ENCODE assay signal across 20 cellular contexts in the genomic region with DNA sequence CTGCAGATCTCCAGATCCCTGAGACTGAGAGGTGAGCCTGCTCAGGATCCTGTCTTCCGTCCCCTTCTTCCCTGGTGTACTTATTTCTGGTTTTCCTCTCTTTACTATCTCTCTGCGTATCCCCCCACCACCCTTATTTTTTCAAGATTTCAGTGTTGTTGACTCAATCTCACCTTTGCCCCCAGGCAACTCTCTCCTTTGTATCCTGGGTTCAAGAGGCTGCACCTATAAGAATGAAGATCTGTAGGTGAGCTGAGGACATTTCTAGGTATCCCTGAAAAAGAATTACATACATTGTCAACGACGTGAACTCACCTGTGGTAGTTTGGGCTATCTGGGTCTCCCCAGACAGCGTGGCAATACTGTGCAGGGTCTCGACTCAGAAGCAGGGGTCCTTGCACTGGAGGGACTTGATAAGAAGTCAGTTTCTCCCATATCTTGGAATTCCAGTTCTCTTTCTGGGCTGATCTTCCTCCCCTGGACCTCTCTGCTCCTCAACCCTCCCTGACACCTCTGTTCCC. TPM values are rescaled to one million over a fixed set of nuclear protein-coding genes. Genes with fewer than 3 reads are reported as not detected.
DNase-seq lines count a peak whose midpoint lies in the region; ATAC-seq, FAIRE-seq and TF ChIP-seq lines count a peak whose summit lies in the region.
"Had no signal": no experiment of that assay in that cellular context is flagged by ENCODE, and none has a peak within 500 bp of the region (broad histone marks: within the 10 kb centered on the region; RNA-seq: fewer than 3 reads in every experiment).

No MANE protein-coding gene starts in this region.

- H3K4me3 Mint-ChIP-seq in CD4-positive, alpha-beta T cell, result no peak overlapping the region
- H3K4me3 Mint-ChIP-seq: CD4-positive, alpha-beta memory T cell had no signal

- H3K36me3 Mint-ChIP-seq in CD4-positive, alpha-beta T cell (ENCODE audit: low read depth), result peaks cover 7% of the 10 kb centered on the region

- H3K4me1 ChIP-seq in HepG2 (ENCODE audit: insufficient read depth, low read length) (peaks cover 40% of the 10 kb centered on the region), right lobe of liver (peaks cover 0 to 7% (median 0%) of the 10 kb centered on the region in 4 donors)
- H3K4me1 ChIP-seq: BE2C had no signal

- BruUV-seq in HepG2 (replicated peaks; lab: Mats Ljungman, UMichigan), result no TSS peak

- H3K4me2 ChIP-seq in HepG2 (ENCODE audit: low read depth, low read length), result peak overlapping the region; percentile 70

- peaks cover 14% of the 10 kb centered on the region for H3K4me1 Mint-ChIP-seq in CD4-positive, alpha-beta T cell (ENCODE audit: low read depth)

- H3K9me3 Mint-ChIP-seq in CD4-positive, alpha-beta T cell, result no peaks in the 10 kb centered on the region
- H3K9me3 Mint-ChIP-seq: CD4-positive, alpha-beta memory T cell had no signal

- TF ChIP-seq EP300 in HepG2 (IDR thresholded peaks at IDR 0.05; ENCODE audit: low read depth in 2 of 2, low read length in 2 of 2) (no peak), HepG2 (CRISPR knock-in tag; IDR thresholded peaks at IDR 0.05; ENCODE audit: borderline replicate concordance) (no peak)

- no peaks in the 10 kb centered on the region for H3K27me3 Mint-ChIP-seq in CD4-positive, alpha-beta T cell
- H3K27me3 Mint-ChIP-seq: CD4-positive, alpha-beta memory T cell had no signal

- POLR2A ChIA-PET in HepG2 (lab: Yijun Ruan, JAX), result interaction anchor here (1.4 to 4.5 kb wide), 2 partner anchors 9 to 122 kb away, joined by 3 to 52 read pairs; a partner anchor contains a TSS
- POLR2A ChIA-PET in CD4-positive, alpha-beta T cell (lab: Charles Lee), result no interaction called here

- TF ChIP-seq CTCF in HepG2 (CRISPR knock-in tag; IDR thresholded peaks at IDR 0.05) (no peak), right lobe of liver (IDR thresholded peaks at IDR 0.05) (no peak)
- no peak for TF ChIP-seq CTCF in CD4-positive, alpha-beta T cell (IDR thresholded peaks at IDR 0.05)

- CTCF ChIA-PET in HepG2 (lab: Yijun Ruan, JAX; ENCODE audit: low intra/inter-chr PET ratio, low total read pairs), result no interaction called here
- CTCF ChIA-PET in CD4-positive, alpha-beta T cell (lab: Charles Lee), result interaction anchor here (0.6 to 1.5 kb wide), 3 partner anchors 16 to 195 kb away, joined by 3 to 4 read pairs (median 4); no protein-coding TSS in a partner anchor

- H3K27me3 ChIP-seq in HepG2 (ENCODE audit: control insufficient read depth in 1 of 2, insufficient read depth in 2 of 2, low read length in 2 of 2), result peaks cover 8 to 45% of the 10 kb centered on the region in 2 experiments
- H3K27me3 ChIP-seq in right lobe of liver, result no peaks in the 10 kb centered on the region
- no peaks in the 10 kb centered on the region for H3K27me3 ChIP-seq in CD4-positive, alpha-beta T cell (ENCODE audit: control insufficient read depth, insufficient read depth, low read length)

- peak overlapping the region; percentile 19; the same call in 1 of the 2 replicates for H3K9ac ChIP-seq in HepG2 (ENCODE audit: insufficient read depth, low read depth, low read length)

- H3K9me3 ChIP-seq in HepG2 (ENCODE audit: low read length), result no peaks in the 10 kb centered on the region
- no peaks in the 10 kb centered on the region for H3K9me3 ChIP-seq in right lobe of liver
- no peaks in the 10 kb centered on the region for H3K9me3 ChIP-seq in CD4-positive, alpha-beta T cell (ENCODE audit: control insufficient read depth, low read length)
- H3K9me3 ChIP-seq: BE2C had no signal

- in situ Hi-C loops in HepG2 (cut with HindIII; ENCODE audit: extremely low pct_ligation_motif_present, low pct_unique_long_range_greater_than_20kb), result no loop called here

- H3K4me3 ChIP-seq in HepG2 (replicated peaks in 1 of 3; ENCODE audit: insufficient read depth in 1 of 3, low read depth in 2 of 3, low read length in 3 of 3) (peak overlapping the region in 1 of 3 experiments; percentile 44; a peak in 3 of 6 replicates), right lobe of liver (no peak overlapping the region)

- intact Hi-C loops in HepG2 (cut with micrococcal nuclease; ENCODE audit: unreplicated experiment) (no loop called here), right lobe of liver (cut with DNase I) (no loop called here)
- intact Hi-C loops in CD4-positive, alpha-beta T cell (cut with DNase I, micrococcal nuclease), result no loop called here

- H3K36me3 ChIP-seq in HepG2 (replicated peaks in 1 of 2; ENCODE audit: control insufficient read depth in 1 of 2, insufficient read depth in 2 of 2, low read length in 2 of 2) (peaks cover 0 to 2% of the 10 kb centered on the region in 2 experiments; a peak in 3 of 5 replicates), right lobe of liver (no peaks in the 10 kb centered on the region)
- H3K36me3 ChIP-seq: BE2C had no signal

- no peak overlapping the region for H3K27ac Mint-ChIP-seq in CD4-positive, alpha-beta T cell

- DNase-seq in HepG2 (ENCODE audit: low spot score), result no peak
- no peak for DNase-seq in right lobe of liver
- peak; percentile 30 for DNase-seq in left lobe of liver (ENCODE audit: low spot score)
- no peak for DNase-seq in substantia nigra (lab: John Stamatoyannopoulos, UW)
- DNase-seq in CD4-positive, alpha-beta T cell, result no peak
- DNase-seq: BE2C; Calu3; CD4-positive, alpha-beta memory T cell; DMS79; HCEC 1CT; KG1; NCI-H146; NCI-H2081; NCI-H748 treated with DMSO at 0.1 percent for 48 hours; RPMI8226; SIG-M5 had no signal

- WGBS in HepG2 (ENCODE audit: low lambda C conversion rate), result 20% methylated on average over 6 of the region's 6 CpGs
- 68% methylated on average over 2 of the region's 6 CpGs for WGBS in right lobe of liver (ENCODE audit: insufficient coverage, low coverage, low lambda C conversion rate, missing lambda C conversion rate)

- no peak overlapping the region for H3K27ac ChIP-seq in HepG2 (ENCODE audit: extremely low read length, insufficient read depth, low read length)
- no peak overlapping the region for H3K27ac ChIP-seq in right lobe of liver
- H3K27ac ChIP-seq in substantia nigra (ENCODE audit: low read depth, low read length, poor library complexity, severe bottlenecking), result peak overlapping the region; percentile 23
- H3K27ac ChIP-seq in CD4-positive, alpha-beta T cell (ENCODE audit: low read depth, low read length), result no peak overlapping the region
- H3K27ac ChIP-seq: 22Rv1 had no signal

- TF ChIP-seq POLR2A in HepG2 (IDR thresholded peaks at IDR 0.05; ENCODE audit: insufficient read depth in 1 of 2, low read depth in 2 of 2, low read length in 2 of 2) (no peak), right lobe of liver (IDR thresholded peaks at IDR 0.05) (no peak)

- no peaks in the 10 kb centered on the region for H3K79me2 ChIP-seq in HepG2 (ENCODE audit: insufficient read depth, low read length)

- no peaks in the 10 kb centered on the region for H4K20me1 ChIP-seq in HepG2 (ENCODE audit: insufficient read depth, low read length)

- H2AFZ ChIP-seq in HepG2 (ENCODE audit: low read length), result peak overlapping the region; percentile 39

- TF ChIP-seq RAD21 in HepG2 (CRISPR knock-in tag; IDR thresholded peaks at IDR 0.05), result no peak

- no peak for FAIRE-seq in HepG2 (lab: Jason Lieb, UNC)

- ATAC-seq in HepG2 (peak; percentile 2), right lobe of liver (no peak), left lobe of liver (no peak), GM19397 (IDR thresholded peaks at IDR 0.05; ENCODE audit: unreplicated experiment) (no peak)
- ATAC-seq in CD4-positive, alpha-beta T cell (ENCODE audit: poor library complexity), result no peak

RNA-seq across cellular contexts. Expression of a gene that starts 0.7 kb away (rescaled TPM):
- total RNA-seq in HepG2 (2016; rRNA removed; fragmentation: Illumina TruSeq; extraction: Trizol) (not detected in 2 replicates), right lobe of liver (not detected), left lobe of liver (not detected)
- total RNA-seq in HepG2 (2016; cell fraction: cytosol; rRNA removed; fragmentation: Illumina TruSeq; extraction: Trizol; ENCODE audit: low read depth), result not detected in 2 replicates
- not detected in 2 replicates for total RNA-seq in HepG2 (2016; cell fraction: insoluble cytoplasmic fraction; rRNA removed; fragmentation: Illumina TruSeq; extraction: Trizol)
- not detected in 2 replicates for total RNA-seq in HepG2 (2016; cell fraction: membrane; rRNA removed; fragmentation: Illumina TruSeq; extraction: Trizol)
- not detected in 2 replicates for total RNA-seq in HepG2 (2016; cell fraction: nucleus; rRNA removed; fragmentation: Illumina TruSeq; extraction: Trizol)
- 0.07 and 0.14 TPM in 2 replicates for polyA plus RNA-seq in HepG2 (2011; rRNA removed)
- 0.05 and 0.14 TPM in 2 replicates for polyA plus RNA-seq in HepG2 (2011; cell fraction: cytosol; rRNA removed)
- 0.18 and 0.59 TPM in 2 replicates for polyA plus RNA-seq in HepG2 (2011; cell fraction: nucleus; rRNA removed)
- polyA plus RNA-seq in HepG2 (2012), result 0.05 and 0.12 TPM in 2 replicates
- polyA plus RNA-seq in HepG2 (2016; cell fraction: cytosol; fragmentation: Illumina TruSeq; extraction: Trizol; ENCODE audit: low read depth), result not detected in 2 replicates
- polyA plus RNA-seq in HepG2 (2016; cell fraction: insoluble cytoplasmic fraction; fragmentation: Illumina TruSeq; extraction: Trizol; ENCODE audit: low read depth), result not detected in 2 replicates
- polyA plus RNA-seq in HepG2 (2016; cell fraction: membrane; fragmentation: Illumina TruSeq; extraction: Trizol; ENCODE audit: low read depth), result not detected in 2 replicates
- polyA plus RNA-seq in HepG2 (2016; cell fraction: nucleus; fragmentation: Illumina TruSeq; extraction: Trizol; ENCODE audit: insufficient read depth, low read depth), result not detected in 2 replicates
- polyA minus RNA-seq in HepG2 (2011; rRNA and poly(A)+ RNA removed; ENCODE audit: low replicate concordance), result 0.12 TPM in 1 of 2 replicates, not detected in the other
- polyA minus RNA-seq in HepG2 (2011; cell fraction: cytosol; rRNA and poly(A)+ RNA removed), result not detected in 2 replicates
- not detected in 2 replicates for polyA minus RNA-seq in HepG2 (2011; cell fraction: nucleus; rRNA and poly(A)+ RNA removed)
- not detected for total RNA-seq in CD4-positive, alpha-beta T cell
- total RNA-seq: Calu3; CD4-positive, alpha-beta memory T cell; G401; NCI-H460 had no signal
- polyA plus RNA-seq: CD4-positive, alpha-beta memory T cell had no signal

RNA-seq across cellular contexts. Expression of a gene that starts 8.8 kb away (rescaled TPM):
- total RNA-seq in HepG2 (2016; rRNA removed; fragmentation: Illumina TruSeq; extraction: Trizol) (206 and 299 TPM in 2 replicates), right lobe of liver (10 to 100 TPM; 10.7 to 22.6 (median 14.1) TPM), left lobe of liver (14.4 TPM)
- total RNA-seq in HepG2 (2016; cell fraction: cytosol; rRNA removed; fragmentation: Illumina TruSeq; extraction: Trizol; ENCODE audit: low read depth), result 51.0 and 54.6 TPM in 2 replicates
- 204 and 326 TPM in 2 replicates for total RNA-seq in HepG2 (2016; cell fraction: insoluble cytoplasmic fraction; rRNA removed; fragmentation: Illumina TruSeq; extraction: Trizol)
- total RNA-seq in HepG2 (2016; cell fraction: membrane; rRNA removed; fragmentation: Illumina TruSeq; extraction: Trizol), result 66.2 and 72.9 TPM in 2 replicates
- total RNA-seq in HepG2 (2016; cell fraction: nucleus; rRNA removed; fragmentation: Illumina TruSeq; extraction: Trizol), result 67.0 and 72.0 TPM in 2 replicates
- 104 and 117 TPM in 2 replicates for polyA plus RNA-seq in HepG2 (2011; rRNA removed)
- polyA plus RNA-seq in HepG2 (2011; cell fraction: cytosol; rRNA removed), result 125 and 157 TPM in 2 replicates
- polyA plus RNA-seq in HepG2 (2011; cell fraction: nucleus; rRNA removed), result 52.9 and 72.4 TPM in 2 replicates
- 79.1 and 104 TPM in 2 replicates for polyA plus RNA-seq in HepG2 (2012)
- polyA plus RNA-seq in HepG2 (2016; cell fraction: cytosol; fragmentation: Illumina TruSeq; extraction: Trizol; ENCODE audit: low read depth), result 39.1 and 40.5 TPM in 2 replicates
- polyA plus RNA-seq in HepG2 (2016; cell fraction: insoluble cytoplasmic fraction; fragmentation: Illumina TruSeq; extraction: Trizol; ENCODE audit: low read depth), result 290 and 316 TPM in 2 replicates
- polyA plus RNA-seq in HepG2 (2016; cell fraction: membrane; fragmentation: Illumina TruSeq; extraction: Trizol; ENCODE audit: low read depth), result 46.1 and 51.5 TPM in 2 replicates
- 112 and 120 TPM in 2 replicates for polyA plus RNA-seq in HepG2 (2016; cell fraction: nucleus; fragmentation: Illumina TruSeq; extraction: Trizol; ENCODE audit: insufficient read depth, low read depth)
- 101 and 161 TPM in 2 replicates for polyA minus RNA-seq in HepG2 (2011; rRNA and poly(A)+ RNA removed; ENCODE audit: low replicate concordance)
- 54.7 and 61.1 TPM in 2 replicates for polyA minus RNA-seq in HepG2 (2011; cell fraction: cytosol; rRNA and poly(A)+ RNA removed)
- 24.1 and 38.5 TPM in 2 replicates for polyA minus RNA-seq in HepG2 (2011; cell fraction: nucleus; rRNA and poly(A)+ RNA removed)
- total RNA-seq in CD4-positive, alpha-beta T cell, result 1 to 10 TPM; 3.1 to 3.9 TPM

RNA-seq across cellular contexts. Expression of a gene that starts 9.2 kb away (rescaled TPM):
- total RNA-seq in HepG2 (2016; rRNA removed; fragmentation: Illumina TruSeq; extraction: Trizol), result 102 and 165 TPM in 2 replicates
- total RNA-seq in HepG2 (2016; cell fraction: cytosol; rRNA removed; fragmentation: Illumina TruSeq; extraction: Trizol; ENCODE audit: low read depth), result 71.3 and 71.5 TPM in 2 replicates
- total RNA-seq in HepG2 (2016; cell fraction: insoluble cytoplasmic fraction; rRNA removed; fragmentation: Illumina TruSeq; extraction: Trizol), result 79.7 and 163 TPM in 2 replicates
- total RNA-seq in HepG2 (2016; cell fraction: membrane; rRNA removed; fragmentation: Illumina TruSeq; extraction: Trizol), result 59.8 and 62.7 TPM in 2 replicates
- total RNA-seq in HepG2 (2016; cell fraction: nucleus; rRNA removed; fragmentation: Illumina TruSeq; extraction: Trizol), result 344 and 371 TPM in 2 replicates
- polyA plus RNA-seq in HepG2 (2011; rRNA removed), result 183 and 222 TPM in 2 replicates
- 64.2 and 64.8 TPM in 2 replicates for polyA plus RNA-seq in HepG2 (2011; cell fraction: cytosol; rRNA removed)
- polyA plus RNA-seq in HepG2 (2011; cell fraction: nucleus; rRNA removed), result 997 and 1,030 TPM in 2 replicates
- 155 and 156 TPM in 2 replicates for polyA plus RNA-seq in HepG2 (2012)
- 17.6 and 21.0 TPM in 2 replicates for polyA plus RNA-seq in HepG2 (2016; cell fraction: cytosol; fragmentation: Illumina TruSeq; extraction: Trizol; ENCODE audit: low read depth)
- 105 and 132 TPM in 2 replicates for polyA plus RNA-seq in HepG2 (2016; cell fraction: insoluble cytoplasmic fraction; fragmentation: Illumina TruSeq; extraction: Trizol; ENCODE audit: low read depth)
- 29.3 and 37.8 TPM in 2 replicates for polyA plus RNA-seq in HepG2 (2016; cell fraction: membrane; fragmentation: Illumina TruSeq; extraction: Trizol; ENCODE audit: low read depth)
- 1,263 and 1,283 TPM in 2 replicates for polyA plus RNA-seq in HepG2 (2016; cell fraction: nucleus; fragmentation: Illumina TruSeq; extraction: Trizol; ENCODE audit: insufficient read depth, low read depth)
- polyA minus RNA-seq in HepG2 (2011; rRNA and poly(A)+ RNA removed; ENCODE audit: low replicate concordance), result 122 and 152 TPM in 2 replicates
- 39.4 and 46.3 TPM in 2 replicates for polyA minus RNA-seq in HepG2 (2011; cell fraction: cytosol; rRNA and poly(A)+ RNA removed)
- polyA minus RNA-seq in HepG2 (2011; cell fraction: nucleus; rRNA and poly(A)+ RNA removed), result 630 and 693 TPM in 2 replicates
- 10 to 100 TPM; 40.5 to 66.1 (median 52.9) TPM for total RNA-seq in right lobe of liver
- 48.2 TPM for total RNA-seq in left lobe of liver
- total RNA-seq in CD4-positive, alpha-beta T cell, result 100 to 1,000 TPM; 282 to 288 TPM

RNA-seq across cellular contexts. Expression of a gene that starts 14.9 kb away (rescaled TPM):
- total RNA-seq in HepG2 (2016; rRNA removed; fragmentation: Illumina TruSeq; extraction: Trizol), result 0.11 TPM in 1 of 2 replicates, not detected in the other
- not detected in 2 replicates for total RNA-seq in HepG2 (2016; cell fraction: cytosol; rRNA removed; fragmentation: Illumina TruSeq; extraction: Trizol; ENCODE audit: low read depth)
- total RNA-seq in HepG2 (2016; cell fraction: insoluble cytoplasmic fraction; rRNA removed; fragmentation: Illumina TruSeq; extraction: Trizol), result 0.12 TPM in 1 of 2 replicates, not detected in the other
- total RNA-seq in HepG2 (2016; cell fraction: membrane; rRNA removed; fragmentation: Illumina TruSeq; extraction: Trizol), result 0.17 TPM in 1 of 2 replicates, not detected in the other
- not detected in 2 replicates for total RNA-seq in HepG2 (2016; cell fraction: nucleus; rRNA removed; fragmentation: Illumina TruSeq; extraction: Trizol)
- polyA plus RNA-seq in HepG2 (2011; rRNA removed), result 0.09 and 0.10 TPM in 2 replicates
- polyA plus RNA-seq in HepG2 (2011; cell fraction: cytosol; rRNA removed), result 0.10 and 0.13 TPM in 2 replicates
- polyA plus RNA-seq in HepG2 (2011; cell fraction: nucleus; rRNA removed), result 0.10 TPM in 1 of 2 replicates, not detected in the other
- polyA plus RNA-seq in HepG2 (2012), result 0.09 TPM in 1 of 2 replicates, not detected in the other
- polyA plus RNA-seq in HepG2 (2016; cell fraction: cytosol; fragmentation: Illumina TruSeq; extraction: Trizol; ENCODE audit: low read depth), result not detected in 2 replicates
- not detected in 2 replicates for polyA plus RNA-seq in HepG2 (2016; cell fraction: insoluble cytoplasmic fraction; fragmentation: Illumina TruSeq; extraction: Trizol; ENCODE audit: low read depth)
- not detected in 2 replicates for polyA plus RNA-seq in HepG2 (2016; cell fraction: membrane; fragmentation: Illumina TruSeq; extraction: Trizol; ENCODE audit: low read depth)
- polyA plus RNA-seq in HepG2 (2016; cell fraction: nucleus; fragmentation: Illumina TruSeq; extraction: Trizol; ENCODE audit: insufficient read depth, low read depth), result not detected in 2 replicates
- 0.08 and 0.14 TPM in 2 replicates for polyA minus RNA-seq in HepG2 (2011; rRNA and poly(A)+ RNA removed; ENCODE audit: low replicate concordance)
- polyA minus RNA-seq in HepG2 (2011; cell fraction: cytosol; rRNA and poly(A)+ RNA removed), result not detected in 2 replicates
- not detected in 2 replicates for polyA minus RNA-seq in HepG2 (2011; cell fraction: nucleus; rRNA and poly(A)+ RNA removed)
- under 1 TPM in 2 of 6 experiments, not detected in 4; 0.13 to 0.18 TPM for total RNA-seq in right lobe of liver
- total RNA-seq in left lobe of liver, result not detected
- total RNA-seq in CD4-positive, alpha-beta T cell, result not detected
- total RNA-seq: Calu3, G401, NCI-H460 had no signal

RNA-seq across cellular contexts. Expression of a gene that starts 46.8 kb away (rescaled TPM):
- 0.41 and 0.69 TPM in 2 replicates for total RNA-seq in HepG2 (2016; rRNA removed; fragmentation: Illumina TruSeq; extraction: Trizol)
- 0.35 and 0.40 TPM in 2 replicates for total RNA-seq in HepG2 (2016; cell fraction: cytosol; rRNA removed; fragmentation: Illumina TruSeq; extraction: Trizol; ENCODE audit: low read depth)
- 0.45 and 0.76 TPM in 2 replicates for total RNA-seq in HepG2 (2016; cell fraction: insoluble cytoplasmic fraction; rRNA removed; fragmentation: Illumina TruSeq; extraction: Trizol)
- 1.1 and 1.2 TPM in 2 replicates for total RNA-seq in HepG2 (2016; cell fraction: membrane; rRNA removed; fragmentation: Illumina TruSeq; extraction: Trizol)
- total RNA-seq in HepG2 (2016; cell fraction: nucleus; rRNA removed; fragmentation: Illumina TruSeq; extraction: Trizol), result 0.56 and 0.59 TPM in 2 replicates
- 0.99 and 1.2 TPM in 2 replicates for polyA plus RNA-seq in HepG2 (2011; rRNA removed)
- polyA plus RNA-seq in HepG2 (2011; cell fraction: cytosol; rRNA removed), result 0.41 and 0.76 TPM in 2 replicates
- 6.5 and 6.6 TPM in 2 replicates for polyA plus RNA-seq in HepG2 (2011; cell fraction: nucleus; rRNA removed)
- 0.50 and 0.55 TPM in 2 replicates for polyA plus RNA-seq in HepG2 (2012)
- 0.59 and 0.70 TPM in 2 replicates for polyA plus RNA-seq in HepG2 (2016; cell fraction: cytosol; fragmentation: Illumina TruSeq; extraction: Trizol; ENCODE audit: low read depth)
- polyA plus RNA-seq in HepG2 (2016; cell fraction: insoluble cytoplasmic fraction; fragmentation: Illumina TruSeq; extraction: Trizol; ENCODE audit: low read depth), result 0.41 and 0.73 TPM in 2 replicates
- 1.0 and 1.2 TPM in 2 replicates for polyA plus RNA-seq in HepG2 (2016; cell fraction: membrane; fragmentation: Illumina TruSeq; extraction: Trizol; ENCODE audit: low read depth)
- polyA plus RNA-seq in HepG2 (2016; cell fraction: nucleus; fragmentation: Illumina TruSeq; extraction: Trizol; ENCODE audit: insufficient read depth, low read depth), result 2.5 and 2.8 TPM in 2 replicates
- 1.1 and 16.3 TPM in 2 replicates for polyA minus RNA-seq in HepG2 (2011; rRNA and poly(A)+ RNA removed; ENCODE audit: low replicate concordance)
- 0.40 and 0.44 TPM in 2 replicates for polyA minus RNA-seq in HepG2 (2011; cell fraction: cytosol; rRNA and poly(A)+ RNA removed)
- polyA minus RNA-seq in HepG2 (2011; cell fraction: nucleus; rRNA and poly(A)+ RNA removed), result 0.90 and 0.99 TPM in 2 replicates
- under 1 TPM; 0.26 to 0.74 (median 0.54) TPM for total RNA-seq in right lobe of liver
- total RNA-seq in left lobe of liver, result 0.43 TPM
- total RNA-seq in CD4-positive, alpha-beta T cell, result 1 to 10 TPM; 3.3 to 3.7 TPM
